In the genomic region with DNA sequence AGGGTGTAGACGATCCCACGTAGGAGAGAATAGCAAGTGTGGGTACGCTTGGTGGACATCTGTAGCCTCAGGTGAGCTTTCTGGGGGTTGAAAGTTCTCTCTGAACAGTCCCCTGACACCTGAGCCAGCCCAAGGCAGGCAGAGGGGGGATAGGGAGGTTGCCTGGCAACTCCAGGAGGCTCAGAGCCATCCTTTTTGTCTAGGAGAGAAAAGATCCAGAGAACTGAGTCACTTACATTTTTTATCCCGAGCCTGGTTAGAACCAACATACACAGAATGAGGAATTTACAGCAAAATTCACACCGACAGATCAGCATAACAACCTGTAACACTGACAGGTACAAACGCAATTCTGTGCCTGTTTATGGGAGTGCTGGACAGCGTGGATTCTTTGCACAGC, we compare ENCODE assay signal across 2 cellular contexts.
TF ChIP-seq lines count a peak whose summit lies in the region.

No MANE protein-coding gene starts in this region.

TF ChIP-seq in GM23338, 12 proteins besides CTCF, POLR2A, EP300 and RAD21 (continued from another document):
- TF ChIP-seq, protein P1, sequence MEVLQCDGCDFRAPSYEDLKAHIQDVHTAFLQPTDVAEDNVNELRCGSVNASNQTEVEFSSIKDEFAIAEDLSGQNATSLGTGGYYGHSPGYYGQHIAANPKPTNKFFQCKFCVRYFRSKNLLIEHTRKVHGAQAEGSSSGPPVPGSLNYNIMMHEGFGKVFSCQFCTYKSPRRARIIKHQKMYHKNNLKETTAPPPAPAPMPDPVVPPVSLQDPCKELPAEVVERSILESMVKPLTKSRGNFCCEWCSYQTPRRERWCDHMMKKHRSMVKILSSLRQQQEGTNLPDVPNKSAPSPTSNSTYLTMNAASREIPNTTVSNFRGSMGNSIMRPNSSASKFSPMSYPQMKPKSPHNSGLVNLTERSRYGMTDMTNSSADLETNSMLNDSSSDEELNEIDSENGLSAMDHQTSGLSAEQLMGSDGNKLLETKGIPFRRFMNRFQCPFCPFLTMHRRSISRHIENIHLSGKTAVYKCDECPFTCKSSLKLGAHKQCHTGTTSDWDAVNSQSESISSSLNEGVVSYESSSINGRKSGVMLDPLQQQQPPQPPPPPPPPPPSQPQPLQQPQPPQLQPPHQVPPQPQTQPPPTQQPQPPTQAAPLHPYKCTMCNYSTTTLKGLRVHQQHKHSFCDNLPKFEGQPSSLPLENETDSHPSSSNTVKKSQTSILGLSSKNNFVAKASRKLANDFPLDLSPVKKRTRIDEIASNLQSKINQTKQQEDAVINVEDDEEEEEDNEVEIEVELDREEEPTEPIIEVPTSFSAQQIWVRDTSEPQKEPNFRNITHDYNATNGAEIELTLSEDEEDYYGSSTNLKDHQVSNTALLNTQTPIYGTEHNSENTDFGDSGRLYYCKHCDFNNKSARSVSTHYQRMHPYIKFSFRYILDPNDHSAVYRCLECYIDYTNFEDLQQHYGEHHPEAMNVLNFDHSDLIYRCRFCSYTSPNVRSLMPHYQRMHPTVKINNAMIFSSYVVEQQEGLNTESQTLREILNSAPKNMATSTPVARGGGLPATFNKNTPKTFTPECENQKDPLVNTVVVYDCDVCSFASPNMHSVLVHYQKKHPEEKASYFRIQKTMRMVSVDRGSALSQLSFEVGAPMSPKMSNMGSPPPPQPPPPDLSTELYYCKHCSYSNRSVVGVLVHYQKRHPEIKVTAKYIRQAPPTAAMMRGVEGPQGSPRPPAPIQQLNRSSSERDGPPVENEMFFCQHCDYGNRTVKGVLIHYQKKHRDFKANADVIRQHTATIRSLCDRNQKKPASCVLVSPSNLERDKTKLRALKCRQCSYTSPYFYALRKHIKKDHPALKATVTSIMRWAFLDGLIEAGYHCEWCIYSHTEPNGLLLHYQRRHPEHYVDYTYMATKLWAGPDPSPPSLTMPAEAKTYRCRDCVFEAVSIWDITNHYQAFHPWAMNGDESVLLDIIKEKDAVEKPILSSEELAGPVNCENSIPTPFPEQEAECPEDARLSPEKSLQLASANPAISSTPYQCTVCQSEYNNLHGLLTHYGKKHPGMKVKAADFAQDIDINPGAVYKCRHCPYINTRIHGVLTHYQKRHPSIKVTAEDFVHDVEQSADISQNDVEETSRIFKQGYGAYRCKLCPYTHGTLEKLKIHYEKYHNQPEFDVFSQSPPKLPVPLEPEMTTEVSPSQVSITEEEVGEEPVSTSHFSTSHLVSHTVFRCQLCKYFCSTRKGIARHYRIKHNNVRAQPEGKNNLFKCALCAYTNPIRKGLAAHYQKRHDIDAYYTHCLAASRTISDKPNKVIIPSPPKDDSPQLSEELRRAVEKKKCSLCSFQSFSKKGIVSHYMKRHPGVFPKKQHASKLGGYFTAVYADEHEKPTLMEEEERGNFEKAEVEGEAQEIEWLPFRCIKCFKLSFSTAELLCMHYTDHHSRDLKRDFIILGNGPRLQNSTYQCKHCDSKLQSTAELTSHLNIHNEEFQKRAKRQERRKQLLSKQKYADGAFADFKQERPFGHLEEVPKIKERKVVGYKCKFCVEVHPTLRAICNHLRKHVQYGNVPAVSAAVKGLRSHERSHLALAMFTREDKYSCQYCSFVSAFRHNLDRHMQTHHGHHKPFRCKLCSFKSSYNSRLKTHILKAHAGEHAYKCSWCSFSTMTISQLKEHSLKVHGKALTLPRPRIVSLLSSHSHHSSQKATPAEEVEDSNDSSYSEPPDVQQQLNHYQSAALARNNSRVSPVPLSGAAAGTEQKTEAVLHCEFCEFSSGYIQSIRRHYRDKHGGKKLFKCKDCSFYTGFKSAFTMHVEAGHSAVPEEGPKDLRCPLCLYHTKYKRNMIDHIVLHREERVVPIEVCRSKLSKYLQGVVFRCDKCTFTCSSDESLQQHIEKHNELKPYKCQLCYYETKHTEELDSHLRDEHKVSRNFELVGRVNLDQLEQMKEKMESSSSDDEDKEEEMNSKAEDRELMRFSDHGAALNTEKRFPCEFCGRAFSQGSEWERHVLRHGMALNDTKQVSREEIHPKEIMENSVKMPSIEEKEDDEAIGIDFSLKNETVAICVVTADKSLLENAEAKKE (CRISPR knock-in tag; IDR thresholded peaks at IDR 0.05): no peak
- TF ChIP-seq ZNF331 (CRISPR knock-in tag; IDR thresholded peaks at IDR 0.05; ENCODE audit: low read depth): no peak
- TF ChIP-seq, protein P2, sequence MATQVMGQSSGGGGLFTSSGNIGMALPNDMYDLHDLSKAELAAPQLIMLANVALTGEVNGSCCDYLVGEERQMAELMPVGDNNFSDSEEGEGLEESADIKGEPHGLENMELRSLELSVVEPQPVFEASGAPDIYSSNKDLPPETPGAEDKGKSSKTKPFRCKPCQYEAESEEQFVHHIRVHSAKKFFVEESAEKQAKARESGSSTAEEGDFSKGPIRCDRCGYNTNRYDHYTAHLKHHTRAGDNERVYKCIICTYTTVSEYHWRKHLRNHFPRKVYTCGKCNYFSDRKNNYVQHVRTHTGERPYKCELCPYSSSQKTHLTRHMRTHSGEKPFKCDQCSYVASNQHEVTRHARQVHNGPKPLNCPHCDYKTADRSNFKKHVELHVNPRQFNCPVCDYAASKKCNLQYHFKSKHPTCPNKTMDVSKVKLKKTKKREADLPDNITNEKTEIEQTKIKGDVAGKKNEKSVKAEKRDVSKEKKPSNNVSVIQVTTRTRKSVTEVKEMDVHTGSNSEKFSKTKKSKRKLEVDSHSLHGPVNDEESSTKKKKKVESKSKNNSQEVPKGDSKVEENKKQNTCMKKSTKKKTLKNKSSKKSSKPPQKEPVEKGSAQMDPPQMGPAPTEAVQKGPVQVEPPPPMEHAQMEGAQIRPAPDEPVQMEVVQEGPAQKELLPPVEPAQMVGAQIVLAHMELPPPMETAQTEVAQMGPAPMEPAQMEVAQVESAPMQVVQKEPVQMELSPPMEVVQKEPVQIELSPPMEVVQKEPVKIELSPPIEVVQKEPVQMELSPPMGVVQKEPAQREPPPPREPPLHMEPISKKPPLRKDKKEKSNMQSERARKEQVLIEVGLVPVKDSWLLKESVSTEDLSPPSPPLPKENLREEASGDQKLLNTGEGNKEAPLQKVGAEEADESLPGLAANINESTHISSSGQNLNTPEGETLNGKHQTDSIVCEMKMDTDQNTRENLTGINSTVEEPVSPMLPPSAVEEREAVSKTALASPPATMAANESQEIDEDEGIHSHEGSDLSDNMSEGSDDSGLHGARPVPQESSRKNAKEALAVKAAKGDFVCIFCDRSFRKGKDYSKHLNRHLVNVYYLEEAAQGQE (IDR thresholded peaks at IDR 0.05; ENCODE audit: unreplicated experiment): no peak
- TF ChIP-seq POLR2AphosphoS5 (IDR thresholded peaks at IDR 0.05; ENCODE audit: low read depth): no peak
- TF ChIP-seq JUNB (IDR thresholded peaks at IDR 0.05; ENCODE audit: unreplicated experiment): no peak
- TF ChIP-seq, protein P3, sequence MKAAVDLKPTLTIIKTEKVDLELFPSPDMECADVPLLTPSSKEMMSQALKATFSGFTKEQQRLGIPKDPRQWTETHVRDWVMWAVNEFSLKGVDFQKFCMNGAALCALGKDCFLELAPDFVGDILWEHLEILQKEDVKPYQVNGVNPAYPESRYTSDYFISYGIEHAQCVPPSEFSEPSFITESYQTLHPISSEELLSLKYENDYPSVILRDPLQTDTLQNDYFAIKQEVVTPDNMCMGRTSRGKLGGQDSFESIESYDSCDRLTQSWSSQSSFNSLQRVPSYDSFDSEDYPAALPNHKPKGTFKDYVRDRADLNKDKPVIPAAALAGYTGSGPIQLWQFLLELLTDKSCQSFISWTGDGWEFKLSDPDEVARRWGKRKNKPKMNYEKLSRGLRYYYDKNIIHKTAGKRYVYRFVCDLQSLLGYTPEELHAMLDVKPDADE (IDR thresholded peaks at IDR 0.05): no peak
- TF ChIP-seq ZNF114 (CRISPR knock-in tag; IDR thresholded peaks at IDR 0.05): no peak
- TF ChIP-seq NANOG (IDR thresholded peaks at IDR 0.05; ENCODE audit: borderline replicate concordance): no peak

TF ChIP-seq in SK-N-SH treated with all-trans-retinoic acid at 6 μM for 48 hours, 23 proteins besides CTCF, POLR2A, EP300 and RAD21 (continued from another document):
- TF ChIP-seq, protein P4, sequence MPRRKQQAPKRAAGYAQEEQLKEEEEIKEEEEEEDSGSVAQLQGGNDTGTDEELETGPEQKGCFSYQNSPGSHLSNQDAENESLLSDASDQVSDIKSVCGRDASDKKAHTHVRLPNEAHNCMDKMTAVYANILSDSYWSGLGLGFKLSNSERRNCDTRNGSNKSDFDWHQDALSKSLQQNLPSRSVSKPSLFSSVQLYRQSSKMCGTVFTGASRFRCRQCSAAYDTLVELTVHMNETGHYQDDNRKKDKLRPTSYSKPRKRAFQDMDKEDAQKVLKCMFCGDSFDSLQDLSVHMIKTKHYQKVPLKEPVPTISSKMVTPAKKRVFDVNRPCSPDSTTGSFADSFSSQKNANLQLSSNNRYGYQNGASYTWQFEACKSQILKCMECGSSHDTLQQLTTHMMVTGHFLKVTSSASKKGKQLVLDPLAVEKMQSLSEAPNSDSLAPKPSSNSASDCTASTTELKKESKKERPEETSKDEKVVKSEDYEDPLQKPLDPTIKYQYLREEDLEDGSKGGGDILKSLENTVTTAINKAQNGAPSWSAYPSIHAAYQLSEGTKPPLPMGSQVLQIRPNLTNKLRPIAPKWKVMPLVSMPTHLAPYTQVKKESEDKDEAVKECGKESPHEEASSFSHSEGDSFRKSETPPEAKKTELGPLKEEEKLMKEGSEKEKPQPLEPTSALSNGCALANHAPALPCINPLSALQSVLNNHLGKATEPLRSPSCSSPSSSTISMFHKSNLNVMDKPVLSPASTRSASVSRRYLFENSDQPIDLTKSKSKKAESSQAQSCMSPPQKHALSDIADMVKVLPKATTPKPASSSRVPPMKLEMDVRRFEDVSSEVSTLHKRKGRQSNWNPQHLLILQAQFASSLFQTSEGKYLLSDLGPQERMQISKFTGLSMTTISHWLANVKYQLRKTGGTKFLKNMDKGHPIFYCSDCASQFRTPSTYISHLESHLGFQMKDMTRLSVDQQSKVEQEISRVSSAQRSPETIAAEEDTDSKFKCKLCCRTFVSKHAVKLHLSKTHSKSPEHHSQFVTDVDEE (CRISPR knock-in tag; IDR thresholded peaks at IDR 0.05): no peak
- TF ChIP-seq, protein P5, sequence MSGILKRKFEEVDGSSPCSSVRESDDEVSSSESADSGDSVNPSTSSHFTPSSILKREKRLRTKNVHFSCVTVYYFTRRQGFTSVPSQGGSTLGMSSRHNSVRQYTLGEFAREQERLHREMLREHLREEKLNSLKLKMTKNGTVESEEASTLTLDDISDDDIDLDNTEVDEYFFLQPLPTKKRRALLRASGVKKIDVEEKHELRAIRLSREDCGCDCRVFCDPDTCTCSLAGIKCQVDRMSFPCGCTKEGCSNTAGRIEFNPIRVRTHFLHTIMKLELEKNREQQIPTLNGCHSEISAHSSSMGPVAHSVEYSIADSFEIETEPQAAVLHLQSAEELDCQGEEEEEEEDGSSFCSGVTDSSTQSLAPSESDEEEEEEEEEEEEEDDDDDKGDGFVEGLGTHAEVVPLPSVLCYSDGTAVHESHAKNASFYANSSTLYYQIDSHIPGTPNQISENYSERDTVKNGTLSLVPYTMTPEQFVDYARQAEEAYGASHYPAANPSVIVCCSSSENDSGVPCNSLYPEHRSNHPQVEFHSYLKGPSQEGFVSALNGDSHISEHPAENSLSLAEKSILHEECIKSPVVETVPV (CRISPR knock-in tag; IDR thresholded peaks at IDR 0.05): no peak
- TF ChIP-seq TCF4 (CRISPR knock-in tag; IDR thresholded peaks at IDR 0.05; ENCODE audit: borderline replicate concordance): no peak
TF ChIP-seq in SK-N-SH treated with all-trans-retinoic acid at 6 μM for 48 hours: peak in this region for 0.
